In the genomic region with DNA sequence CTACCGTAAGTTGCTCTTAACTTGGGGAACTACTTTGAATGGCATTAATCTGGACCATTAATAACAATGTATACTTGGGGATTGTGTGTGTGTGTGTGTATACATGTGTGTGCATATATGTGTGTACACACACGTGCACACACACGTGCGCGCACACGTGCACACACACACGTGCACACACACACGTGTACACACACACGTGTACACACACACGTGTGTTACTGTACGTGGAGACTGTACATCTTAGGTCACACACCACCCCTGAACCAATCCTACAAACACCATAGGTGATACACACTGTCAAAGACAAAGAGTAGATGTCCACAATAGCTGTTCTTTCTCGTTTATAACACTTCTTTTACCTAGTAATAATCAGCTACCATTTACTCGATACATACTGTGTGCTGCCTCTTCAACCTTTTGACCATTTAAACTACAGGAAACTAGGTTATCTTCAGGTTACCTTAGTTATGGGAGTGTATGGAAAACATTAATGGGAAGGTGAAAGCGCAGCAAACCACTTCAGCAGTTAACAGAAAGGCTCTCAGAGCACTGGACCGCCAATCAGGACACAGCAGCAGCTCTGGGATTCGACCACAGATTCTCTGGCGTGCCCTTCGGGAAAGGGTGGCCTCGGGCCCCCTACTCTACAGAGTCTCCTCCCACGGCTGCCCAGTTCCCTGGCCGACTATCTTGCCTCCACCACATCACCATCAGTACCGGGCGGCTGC, we compare ENCODE assay signal across 8 cellular contexts. TPM values are rescaled to one million over a fixed set of nuclear protein-coding genes. Genes with fewer than 3 reads are reported as not detected.
DNase-seq lines count a peak whose midpoint lies in the region; ATAC-seq and TF ChIP-seq lines count a peak whose summit lies in the region.

No MANE protein-coding gene starts in this region.

- intact Hi-C loops in testis (cut with DNase I; ENCODE audit: low total_unique reads): no loop called here

- no peak for TF ChIP-seq CTCF in C4-2B (conservative IDR thresholded peaks at IDR 0.05)
- no peak for TF ChIP-seq CTCF in kidney epithelial cell (IDR thresholded peaks at IDR 0.05; ENCODE audit: insufficient read depth, low read length, poor library complexity, severe bottlenecking)
- TF ChIP-seq CTCF in testis (IDR thresholded peaks at IDR 0.05): no peak

- TF ChIP-seq POLR2A in testis (IDR thresholded peaks at IDR 0.05): no peak

- peak overlapping the region; percentile 92 for H3K27ac Mint-ChIP-seq in activated naive CD8-positive, alpha-beta T cell treated with anti-CD3 and anti-CD28 coated beads for 36 hours

- H3K4me3 ChIP-seq in kidney epithelial cell (ENCODE audit: low read depth, low read length): peak overlapping the region; percentile 78
- H3K4me3 ChIP-seq in testis: peak overlapping the region; percentile 81 to 94

- DNase-seq in activated naive CD8-positive, alpha-beta T cell treated with anti-CD3 and anti-CD28 coated beads for 36 hours: no peak
- DNase-seq in kidney epithelial cell (ENCODE audit: low read depth) (no peak), testis (peak; percentile 26), ureter (ENCODE audit: low spot score) (no peak), NCI-H1436 treated with DMSO at 0.1 percent for 48 hours (lab: John Stamatoyannopoulos, UW) (no peak)

- H3K36me3 ChIP-seq in kidney epithelial cell (ENCODE audit: control insufficient read depth, insufficient read depth, low read length): no peaks in the 10 kb centered on the region
- no peaks in the 10 kb centered on the region for H3K36me3 ChIP-seq in testis (ENCODE audit: low read depth, missing control alignments)

- WGBS in testis, 2 donors: 33% methylated on average over 21 to 23 of the region's 23 CpGs

- H3K27me3 Mint-ChIP-seq in activated naive CD8-positive, alpha-beta T cell treated with anti-CD3 and anti-CD28 coated beads for 36 hours: no peaks in the 10 kb centered on the region

- H3K9me3 ChIP-seq in testis: no peaks in the 10 kb centered on the region

- ATAC-seq in HG03060 (IDR thresholded peaks at IDR 0.05; ENCODE audit: low read depth, unreplicated experiment): peak; percentile 7
- ATAC-seq in HG03571 (IDR thresholded peaks at IDR 0.05; ENCODE audit: unreplicated experiment): no peak

- H3K4me1 ChIP-seq in testis: no peaks in the 10 kb centered on the region

- H3K4me1 Mint-ChIP-seq in activated naive CD8-positive, alpha-beta T cell treated with anti-CD3 and anti-CD28 coated beads for 36 hours: peaks cover 24% of the 10 kb centered on the region

- H3K27ac ChIP-seq in C4-2B: peak overlapping the region; percentile 87
- peak overlapping the region; percentile 89 for H3K27ac ChIP-seq in testis

- H3K9me3 Mint-ChIP-seq in activated naive CD8-positive, alpha-beta T cell treated with anti-CD3 and anti-CD28 coated beads for 36 hours: peaks cover 6% of the 10 kb centered on the region

- H3K36me3 Mint-ChIP-seq in activated naive CD8-positive, alpha-beta T cell treated with anti-CD3 and anti-CD28 coated beads for 36 hours: peaks cover 16% of the 10 kb centered on the region

- no peaks in the 10 kb centered on the region for H3K27me3 ChIP-seq in kidney epithelial cell (ENCODE audit: control insufficient read depth, insufficient read depth, low read length)
- H3K27me3 ChIP-seq in testis: no peaks in the 10 kb centered on the region

- H3K4me3 Mint-ChIP-seq in activated naive CD8-positive, alpha-beta T cell treated with anti-CD3 and anti-CD28 coated beads for 36 hours: peak overlapping the region; percentile 95

RNA-seq across cellular contexts. Expression of a gene that starts 0.9 kb away (rescaled TPM):
- total RNA-seq in activated naive CD8-positive, alpha-beta T cell treated with anti-CD3 and anti-CD28 coated beads for 36 hours: 10 to 100 TPM; 36.9 to 43.6 TPM
- total RNA-seq in kidney epithelial cell: 24.7 and 25.3 TPM in 2 replicates
- total RNA-seq in testis: 10 to 100 TPM; 42.2 to 59.6 TPM
- polyA plus RNA-seq in testis (ENCODE audit: insufficient read depth, low read depth, low replicate concordance): 5.8 TPM
- total RNA-seq in ureter: 84.4 TPM
